In the genomic region with DNA sequence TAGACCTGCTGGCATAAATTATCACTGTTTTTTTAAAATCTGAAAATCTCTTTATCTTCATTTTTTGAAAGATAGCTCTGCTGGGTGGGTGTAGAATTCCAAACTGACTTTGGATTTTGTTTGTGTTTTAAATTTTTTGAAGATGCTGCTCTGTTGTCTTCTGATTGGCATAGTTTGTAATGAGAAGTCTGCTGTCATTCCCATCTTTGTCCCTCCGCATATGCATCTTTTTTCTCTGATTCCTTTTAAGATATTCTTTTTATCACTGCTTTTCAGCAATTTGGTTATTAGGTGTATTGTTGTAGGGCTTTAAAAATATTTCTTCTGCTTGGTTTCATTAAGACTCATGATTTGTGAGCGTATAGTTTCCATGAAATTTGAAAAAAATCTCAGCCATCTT, we compare ENCODE assay signal across 32 cellular contexts.
"Had no signal": no experiment of that assay in that cellular context is flagged by ENCODE, and none has a peak within 500 bp of the region (broad histone marks: within the 10 kb centered on the region; RNA-seq: fewer than 3 reads in every experiment).

No MANE protein-coding gene starts in this region.

- H3K27me3 ChIP-seq: ascending aorta had no signal

- H3K4me3 ChIP-seq: ascending aorta, cardiac muscle cell had no signal

- H3K27ac Mint-ChIP-seq: activated CD4-positive, alpha-beta memory T cell treated with anti-CD3 and anti-CD28 coated beads for 36 hours; activated CD4-positive, alpha-beta T cell treated with anti-CD3 and anti-CD28 coated beads for 36 hours; activated CD4-positive, alpha-beta T cell treated with anti-CD3 and anti-CD28 coated beads, Interleukin-2, amount 10 ng/mL, durations not matched to agents 7 days and 5 days; activated CD8-positive, alpha-beta T cell treated with anti-CD3 and anti-CD28 coated beads for 36 hours; activated naive CD8-positive, alpha-beta T cell treated with anti-CD3 and anti-CD28 coated beads, Interleukin-2, amount 10 ng/mL, durations not matched to agents 7 days and 5 days; activated naive CD8-positive, alpha-beta T cell treated with anti-CD3 and anti-CD28 coated beads, Interleukin-2, amount 50 U/mL, for 24 hours; activated T-helper 2 cell treated with anti-CD3 and anti-CD28 coated beads, Interferon-gamma antibody, Interleukin-2, Interleukin-4, amounts not matched to agents 10 μg/mL and 5 μg/mL and 100 μg/mL, durations not matched to agents 14 hours and 24 hours and 36 hours; brain; T-helper 1 cell treated with Interleukin-12 subunit alpha and Interleukin-12 subunit beta and Interleukin-4 antibody, amounts not matched to agents 30 μg/mL and 1 μg/mL, for 36 hours; T-helper 2 cell treated with Interferon-gamma antibody and Interleukin-4, amounts not matched to agents 5 μg/mL and 100 μg/mL, for 36 hours had no signal

- H3K27me3 Mint-ChIP-seq: activated CD4-positive, alpha-beta T cell treated with anti-CD3 and anti-CD28 coated beads for 36 hours; activated CD8-positive, alpha-beta T cell treated with anti-CD3 and anti-CD28 coated beads for 36 hours; activated naive CD4-positive, alpha-beta T cell treated with anti-CD3 and anti-CD28 coated beads, Interleukin-2, amount 50 U/mL, for 24 hours; activated naive CD8-positive, alpha-beta T cell had no signal

- H3K27ac ChIP-seq: ascending aorta, cardiac muscle cell had no signal

- DNase-seq: activated CD4-positive, alpha-beta memory T cell treated with anti-CD3 and anti-CD28 coated beads for 36 hours; activated CD4-positive, alpha-beta T cell treated with anti-CD3 and anti-CD28 coated beads for 1 hour; activated CD4-positive, alpha-beta T cell treated with anti-CD3 and anti-CD28 coated beads for 36 hours; activated CD4-positive, alpha-beta T cell treated with anti-CD3 and anti-CD28 coated beads for 48 hours; activated CD4-positive, alpha-beta T cell treated with anti-CD3 and anti-CD28 coated beads, Interleukin-2, amount 10 ng/mL, durations not matched to agents 7 days and 5 days; activated CD4-positive, CD25-positive, alpha-beta regulatory T cell; activated CD8-positive, alpha-beta memory T cell treated with anti-CD3 and anti-CD28 coated beads, Interleukin-2, amount 50 U/mL, for 4 hours; activated CD8-positive, alpha-beta T cell treated with anti-CD3 and anti-CD28 coated beads for 36 hours; activated effector memory CD4-positive, alpha-beta T cell treated with Interleukin-2 at 50 U/mL for 16 hours; activated gamma-delta T cell; activated naive CD4-positive, alpha-beta T cell treated with anti-CD3 and anti-CD28 coated beads, Interleukin-2, amount 10 ng/mL, durations not matched to agents 7 days and 5 days; activated naive CD4-positive, alpha-beta T cell treated with Interleukin-2 at 50 U/mL for 16 hours; activated naive CD8-positive, alpha-beta T cell treated with anti-CD3 and anti-CD28 coated beads, Interleukin-2, amount 10 ng/mL, durations not matched to agents 7 days and 5 days; activated naive CD8-positive, alpha-beta T cell treated with anti-CD3 and anti-CD28 coated beads, Interleukin-2, amount 50 U/mL, for 24 hours; activated T-cell treated with anti-CD3 and anti-CD28 coated beads for 4 hours; activated T-cell treated with anti-CD3 and anti-CD28 coated beads, Interleukin-2, amount 50 U/mL, for 1 hour; activated T-cell treated with anti-CD3 and anti-CD28 coated beads, Interleukin-2, amount 50 U/mL, for 48 hours; amygdala; anterior cingulate cortex; caudate nucleus; cerebellar nuclear complex; T-helper 2 cell; T-helper 9 cell had no signal

- H3K4me3 Mint-ChIP-seq: activated CD4-positive, alpha-beta memory T cell treated with anti-CD3 and anti-CD28 coated beads for 36 hours; activated CD4-positive, alpha-beta T cell treated with anti-CD3 and anti-CD28 coated beads for 36 hours; activated CD4-positive, alpha-beta T cell treated with anti-CD3 and anti-CD28 coated beads, Interleukin-2, amount 10 ng/mL, durations not matched to agents 7 days and 5 days; activated CD8-positive, alpha-beta T cell treated with anti-CD3 and anti-CD28 coated beads for 36 hours; activated naive CD4-positive, alpha-beta T cell treated with anti-CD3 and anti-CD28 coated beads, Interleukin-2, amount 10 ng/mL, durations not matched to agents 7 days and 5 days; activated naive CD4-positive, alpha-beta T cell treated with anti-CD3 and anti-CD28 coated beads, Interleukin-2, amount 50 U/mL, for 24 hours; activated naive CD8-positive, alpha-beta T cell; activated naive CD8-positive, alpha-beta T cell treated with anti-CD3 and anti-CD28 coated beads, Interleukin-2, amount 10 ng/mL, durations not matched to agents 7 days and 5 days; activated naive CD8-positive, alpha-beta T cell treated with anti-CD3 and anti-CD28 coated beads, Interleukin-2, amount 50 U/mL, for 24 hours; brain; central memory CD8-positive, alpha-beta T cell; T-helper 1 cell treated with Interleukin-12 subunit alpha and Interleukin-12 subunit beta and Interleukin-4 antibody, amounts not matched to agents 30 μg/mL and 1 μg/mL, for 36 hours; T-helper 2 cell treated with Interferon-gamma antibody and Interleukin-4, amounts not matched to agents 5 μg/mL and 100 μg/mL, for 36 hours had no signal

- H3K36me3 ChIP-seq: cardiac muscle cell had no signal
